Comparison of ENCODE assay signal across 28 cellular contexts in the genomic region with DNA sequence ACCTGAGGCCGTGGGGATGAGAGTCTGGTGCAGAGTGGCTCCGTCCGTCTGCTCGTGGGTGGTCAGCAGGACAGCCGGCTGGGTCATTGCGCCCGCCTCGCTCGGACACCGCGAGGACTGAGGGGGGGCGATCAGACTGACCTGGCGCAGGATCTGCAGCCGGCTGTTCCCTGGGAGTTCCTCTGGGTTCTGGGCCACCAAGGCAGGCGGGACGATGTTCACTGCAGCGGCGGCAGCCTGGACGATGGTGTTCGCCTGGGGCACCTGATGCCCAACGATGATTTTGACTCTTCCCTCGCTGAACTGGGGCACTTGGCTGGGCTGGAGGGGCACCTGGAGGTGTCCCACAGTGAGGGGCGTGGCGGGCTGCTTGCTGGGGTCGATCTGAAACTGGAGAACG.
"Had no signal": no experiment of that assay in that cellular context is flagged by ENCODE, and none has a peak within 500 bp of the region (broad histone marks: within the 10 kb centered on the region; RNA-seq: fewer than 3 reads in every experiment).

No MANE protein-coding gene starts in this region.

- H3K27ac Mint-ChIP-seq: naive thymus-derived CD4-positive, alpha-beta T cell; natural killer cell; nephron; stimulated activated memory B cell treated with anti-CD40 and anti-IgM and Interleukin-4, amounts not matched to agents 10 μg/mL and 1 μg/mL and 100 μg/mL, for 72 hours; type B pancreatic cell had no signal

- H3K4me1 ChIP-seq: parathyroid adenoma, prostate gland, right lobe of liver, sigmoid colon, suprapubic skin, testis, tibial artery, transverse colon, vagina had no signal

- ATAC-seq: naive thymus-derived CD4-positive, alpha-beta T cell; natural killer cell; right lobe of liver; stimulated activated memory B cell treated with anti-CD40 and anti-IgM and Interleukin-4, amounts not matched to agents 10 μg/mL and 1 μg/mL and 100 μg/mL, for 72 hours; stimulated activated naive CD8-positive, alpha-beta T cell treated with anti-CD3 and anti-CD28 coated beads, Interleukin-15, amount 100 ng/mL, for 72 hours; stimulated activated naive CD8-positive, alpha-beta T cell treated with anti-CD3 and anti-CD28 coated beads, Interleukin-15, Interleukin-2, amounts not matched to agents 100 U/mL and 50 U/mL, for 24 hours had no signal

- FAIRE-seq: small intestine, urothelium cell line had no signal

- DNase-seq: naive thymus-derived CD4-positive, alpha-beta T cell; natural killer cell; occipital lobe; ovary; right cardiac atrium; right lobe of liver; sigmoid colon; small intestine; stimulated activated CD4-positive, alpha-beta T cell treated with anti-CD3 and anti-CD28 coated beads, Interleukin-15, amount 100 ng/mL, for 24 hours; stimulated activated CD4-positive, alpha-beta T cell treated with anti-CD3 and anti-CD28 coated beads, Interleukin-4, amount 100 ng/mL, for 1 hour; stimulated activated CD4-positive, alpha-beta T cell treated with anti-CD3 and anti-CD28 coated beads, Interleukin-4, amount 100 ng/mL, for 4 hours; stimulated activated CD8-positive, alpha-beta memory T cell treated with anti-CD3 and anti-CD28 coated beads, Interleukin-4, amount 100 ng/mL, for 48 hours; stimulated activated naive CD4-positive, alpha-beta T cell; stimulated activated naive CD8-positive, alpha-beta T cell treated with anti-CD3 and anti-CD28 coated beads, Interleukin-15, amount 100 ng/mL, for 72 hours; stimulated activated naive CD8-positive, alpha-beta T cell treated with anti-CD3 and anti-CD28 coated beads, Interleukin-15, Interleukin-2, amounts not matched to agents 100 U/mL and 50 U/mL, for 24 hours; substantia nigra; testis; tibial artery; transverse colon had no signal

- H3K36me3 Mint-ChIP-seq: natural killer cell had no signal

- H3K27me3 ChIP-seq: ovary, right lobe of liver, sigmoid colon, suprapubic skin, testis, tibial artery, transverse colon, vagina had no signal

- H3K27me3 Mint-ChIP-seq: naive thymus-derived CD4-positive, alpha-beta T cell; stimulated activated memory B cell treated with anti-CD40 and anti-IgM and Interleukin-4, amounts not matched to agents 10 μg/mL and 1 μg/mL and 100 μg/mL, for 72 hours; stimulated activated naive CD8-positive, alpha-beta T cell treated with anti-CD3 and anti-CD28 coated beads, Interleukin-15, amount 100 ng/mL, for 72 hours; type B pancreatic cell had no signal

- H3K4me1 Mint-ChIP-seq: natural killer cell; nephron; neural crest cell; stimulated activated memory B cell treated with anti-CD40 and anti-IgM and Interleukin-4, amounts not matched to agents 10 μg/mL and 1 μg/mL and 100 μg/mL, for 72 hours; stimulated activated naive CD8-positive, alpha-beta T cell treated with anti-CD3 and anti-CD28 coated beads, Interleukin-15, amount 100 ng/mL, for 72 hours had no signal

- H3K9me3 Mint-ChIP-seq: natural killer cell; stimulated activated memory B cell treated with anti-CD40 and anti-IgM and Interleukin-4, amounts not matched to agents 10 μg/mL and 1 μg/mL and 100 μg/mL, for 72 hours; stimulated activated naive CD8-positive, alpha-beta T cell treated with anti-CD3 and anti-CD28 coated beads, Interleukin-15, amount 100 ng/mL, for 72 hours; type B pancreatic cell had no signal

- H3K79me2 ChIP-seq: parathyroid adenoma had no signal

- H3K9me3 ChIP-seq: ovary, prostate gland, right lobe of liver, sigmoid colon, suprapubic skin, testis, tibial artery, transverse colon, vagina had no signal

- H3K9ac ChIP-seq: parathyroid adenoma had no signal

- H3K36me3 ChIP-seq: ovary had no signal

- H2AFZ ChIP-seq: parathyroid adenoma had no signal

- H3K4me3 ChIP-seq: ovary, prostate gland, right lobe of liver, sigmoid colon, suprapubic skin, testis, tibial artery, transverse colon, vagina had no signal

- H3K4me3 Mint-ChIP-seq: naive thymus-derived CD4-positive, alpha-beta T cell; natural killer cell; nephron; neural crest cell; stimulated activated memory B cell treated with anti-CD40 and anti-IgM and Interleukin-4, amounts not matched to agents 10 μg/mL and 1 μg/mL and 100 μg/mL, for 72 hours; stimulated activated naive CD8-positive, alpha-beta T cell treated with anti-CD3 and anti-CD28 coated beads, Interleukin-15, amount 100 ng/mL, for 72 hours; type B pancreatic cell had no signal

- H3K27ac ChIP-seq: ovary, parathyroid adenoma, prostate gland, right lobe of liver, sigmoid colon, suprapubic skin, testis, tibial artery, transverse colon, vagina had no signal
